1 cellular context compared by ENCODE assay signal in the genomic region with DNA sequence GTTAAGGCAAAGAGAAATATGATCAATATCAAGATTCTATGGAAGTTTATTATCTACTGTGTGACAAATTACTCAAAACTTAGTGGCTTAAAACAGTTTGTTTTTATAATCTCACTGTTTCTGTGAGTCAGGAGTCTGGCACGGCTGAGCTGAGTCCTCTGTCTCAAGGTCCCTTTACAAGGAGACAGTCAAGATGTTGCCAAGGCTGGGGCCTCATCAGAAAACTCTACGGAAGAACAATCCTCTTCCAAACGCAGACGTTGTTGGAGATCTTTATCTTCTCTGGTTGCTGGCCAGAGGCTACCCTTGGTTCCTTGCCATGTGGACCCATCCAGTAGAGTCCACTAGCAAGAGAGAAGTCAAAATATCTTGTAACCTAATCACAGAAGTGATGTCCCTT.
TF ChIP-seq lines count a peak whose summit lies in the region.

No MANE protein-coding gene starts in this region.

TF ChIP-seq in GM23338, 12 proteins besides CTCF, POLR2A, EP300 and RAD21:
- TF ChIP-seq ZNF331 (CRISPR knock-in tag; IDR thresholded peaks at IDR 0.05; ENCODE audit: low read depth), result no peak
- no peak for TF ChIP-seq STAT1 (IDR thresholded peaks at IDR 0.05; ENCODE audit: unreplicated experiment)
- TF ChIP-seq POLR2AphosphoS5 (IDR thresholded peaks at IDR 0.05; ENCODE audit: low read depth), result no peak
- TF ChIP-seq, protein P1, sequence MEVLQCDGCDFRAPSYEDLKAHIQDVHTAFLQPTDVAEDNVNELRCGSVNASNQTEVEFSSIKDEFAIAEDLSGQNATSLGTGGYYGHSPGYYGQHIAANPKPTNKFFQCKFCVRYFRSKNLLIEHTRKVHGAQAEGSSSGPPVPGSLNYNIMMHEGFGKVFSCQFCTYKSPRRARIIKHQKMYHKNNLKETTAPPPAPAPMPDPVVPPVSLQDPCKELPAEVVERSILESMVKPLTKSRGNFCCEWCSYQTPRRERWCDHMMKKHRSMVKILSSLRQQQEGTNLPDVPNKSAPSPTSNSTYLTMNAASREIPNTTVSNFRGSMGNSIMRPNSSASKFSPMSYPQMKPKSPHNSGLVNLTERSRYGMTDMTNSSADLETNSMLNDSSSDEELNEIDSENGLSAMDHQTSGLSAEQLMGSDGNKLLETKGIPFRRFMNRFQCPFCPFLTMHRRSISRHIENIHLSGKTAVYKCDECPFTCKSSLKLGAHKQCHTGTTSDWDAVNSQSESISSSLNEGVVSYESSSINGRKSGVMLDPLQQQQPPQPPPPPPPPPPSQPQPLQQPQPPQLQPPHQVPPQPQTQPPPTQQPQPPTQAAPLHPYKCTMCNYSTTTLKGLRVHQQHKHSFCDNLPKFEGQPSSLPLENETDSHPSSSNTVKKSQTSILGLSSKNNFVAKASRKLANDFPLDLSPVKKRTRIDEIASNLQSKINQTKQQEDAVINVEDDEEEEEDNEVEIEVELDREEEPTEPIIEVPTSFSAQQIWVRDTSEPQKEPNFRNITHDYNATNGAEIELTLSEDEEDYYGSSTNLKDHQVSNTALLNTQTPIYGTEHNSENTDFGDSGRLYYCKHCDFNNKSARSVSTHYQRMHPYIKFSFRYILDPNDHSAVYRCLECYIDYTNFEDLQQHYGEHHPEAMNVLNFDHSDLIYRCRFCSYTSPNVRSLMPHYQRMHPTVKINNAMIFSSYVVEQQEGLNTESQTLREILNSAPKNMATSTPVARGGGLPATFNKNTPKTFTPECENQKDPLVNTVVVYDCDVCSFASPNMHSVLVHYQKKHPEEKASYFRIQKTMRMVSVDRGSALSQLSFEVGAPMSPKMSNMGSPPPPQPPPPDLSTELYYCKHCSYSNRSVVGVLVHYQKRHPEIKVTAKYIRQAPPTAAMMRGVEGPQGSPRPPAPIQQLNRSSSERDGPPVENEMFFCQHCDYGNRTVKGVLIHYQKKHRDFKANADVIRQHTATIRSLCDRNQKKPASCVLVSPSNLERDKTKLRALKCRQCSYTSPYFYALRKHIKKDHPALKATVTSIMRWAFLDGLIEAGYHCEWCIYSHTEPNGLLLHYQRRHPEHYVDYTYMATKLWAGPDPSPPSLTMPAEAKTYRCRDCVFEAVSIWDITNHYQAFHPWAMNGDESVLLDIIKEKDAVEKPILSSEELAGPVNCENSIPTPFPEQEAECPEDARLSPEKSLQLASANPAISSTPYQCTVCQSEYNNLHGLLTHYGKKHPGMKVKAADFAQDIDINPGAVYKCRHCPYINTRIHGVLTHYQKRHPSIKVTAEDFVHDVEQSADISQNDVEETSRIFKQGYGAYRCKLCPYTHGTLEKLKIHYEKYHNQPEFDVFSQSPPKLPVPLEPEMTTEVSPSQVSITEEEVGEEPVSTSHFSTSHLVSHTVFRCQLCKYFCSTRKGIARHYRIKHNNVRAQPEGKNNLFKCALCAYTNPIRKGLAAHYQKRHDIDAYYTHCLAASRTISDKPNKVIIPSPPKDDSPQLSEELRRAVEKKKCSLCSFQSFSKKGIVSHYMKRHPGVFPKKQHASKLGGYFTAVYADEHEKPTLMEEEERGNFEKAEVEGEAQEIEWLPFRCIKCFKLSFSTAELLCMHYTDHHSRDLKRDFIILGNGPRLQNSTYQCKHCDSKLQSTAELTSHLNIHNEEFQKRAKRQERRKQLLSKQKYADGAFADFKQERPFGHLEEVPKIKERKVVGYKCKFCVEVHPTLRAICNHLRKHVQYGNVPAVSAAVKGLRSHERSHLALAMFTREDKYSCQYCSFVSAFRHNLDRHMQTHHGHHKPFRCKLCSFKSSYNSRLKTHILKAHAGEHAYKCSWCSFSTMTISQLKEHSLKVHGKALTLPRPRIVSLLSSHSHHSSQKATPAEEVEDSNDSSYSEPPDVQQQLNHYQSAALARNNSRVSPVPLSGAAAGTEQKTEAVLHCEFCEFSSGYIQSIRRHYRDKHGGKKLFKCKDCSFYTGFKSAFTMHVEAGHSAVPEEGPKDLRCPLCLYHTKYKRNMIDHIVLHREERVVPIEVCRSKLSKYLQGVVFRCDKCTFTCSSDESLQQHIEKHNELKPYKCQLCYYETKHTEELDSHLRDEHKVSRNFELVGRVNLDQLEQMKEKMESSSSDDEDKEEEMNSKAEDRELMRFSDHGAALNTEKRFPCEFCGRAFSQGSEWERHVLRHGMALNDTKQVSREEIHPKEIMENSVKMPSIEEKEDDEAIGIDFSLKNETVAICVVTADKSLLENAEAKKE (CRISPR knock-in tag; IDR thresholded peaks at IDR 0.05), result no peak
- no peak for TF ChIP-seq EZH2phosphoT487 (IDR thresholded peaks at IDR 0.05; ENCODE audit: unreplicated experiment)
- TF ChIP-seq NANOG (IDR thresholded peaks at IDR 0.05; ENCODE audit: borderline replicate concordance), result no peak
- TF ChIP-seq ZNF114 (CRISPR knock-in tag; IDR thresholded peaks at IDR 0.05), result no peak
- no peak for TF ChIP-seq CREB1 (CRISPR knock-in tag; IDR thresholded peaks at IDR 0.05; ENCODE audit: low read depth)
- no peak for TF ChIP-seq JUNB (IDR thresholded peaks at IDR 0.05; ENCODE audit: unreplicated experiment)
- TF ChIP-seq, protein P2, sequence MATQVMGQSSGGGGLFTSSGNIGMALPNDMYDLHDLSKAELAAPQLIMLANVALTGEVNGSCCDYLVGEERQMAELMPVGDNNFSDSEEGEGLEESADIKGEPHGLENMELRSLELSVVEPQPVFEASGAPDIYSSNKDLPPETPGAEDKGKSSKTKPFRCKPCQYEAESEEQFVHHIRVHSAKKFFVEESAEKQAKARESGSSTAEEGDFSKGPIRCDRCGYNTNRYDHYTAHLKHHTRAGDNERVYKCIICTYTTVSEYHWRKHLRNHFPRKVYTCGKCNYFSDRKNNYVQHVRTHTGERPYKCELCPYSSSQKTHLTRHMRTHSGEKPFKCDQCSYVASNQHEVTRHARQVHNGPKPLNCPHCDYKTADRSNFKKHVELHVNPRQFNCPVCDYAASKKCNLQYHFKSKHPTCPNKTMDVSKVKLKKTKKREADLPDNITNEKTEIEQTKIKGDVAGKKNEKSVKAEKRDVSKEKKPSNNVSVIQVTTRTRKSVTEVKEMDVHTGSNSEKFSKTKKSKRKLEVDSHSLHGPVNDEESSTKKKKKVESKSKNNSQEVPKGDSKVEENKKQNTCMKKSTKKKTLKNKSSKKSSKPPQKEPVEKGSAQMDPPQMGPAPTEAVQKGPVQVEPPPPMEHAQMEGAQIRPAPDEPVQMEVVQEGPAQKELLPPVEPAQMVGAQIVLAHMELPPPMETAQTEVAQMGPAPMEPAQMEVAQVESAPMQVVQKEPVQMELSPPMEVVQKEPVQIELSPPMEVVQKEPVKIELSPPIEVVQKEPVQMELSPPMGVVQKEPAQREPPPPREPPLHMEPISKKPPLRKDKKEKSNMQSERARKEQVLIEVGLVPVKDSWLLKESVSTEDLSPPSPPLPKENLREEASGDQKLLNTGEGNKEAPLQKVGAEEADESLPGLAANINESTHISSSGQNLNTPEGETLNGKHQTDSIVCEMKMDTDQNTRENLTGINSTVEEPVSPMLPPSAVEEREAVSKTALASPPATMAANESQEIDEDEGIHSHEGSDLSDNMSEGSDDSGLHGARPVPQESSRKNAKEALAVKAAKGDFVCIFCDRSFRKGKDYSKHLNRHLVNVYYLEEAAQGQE (IDR thresholded peaks at IDR 0.05; ENCODE audit: unreplicated experiment), result no peak
- no peak for TF ChIP-seq EZH2 (IDR thresholded peaks at IDR 0.05; ENCODE audit: low read depth, unreplicated experiment)
- TF ChIP-seq, protein P3, sequence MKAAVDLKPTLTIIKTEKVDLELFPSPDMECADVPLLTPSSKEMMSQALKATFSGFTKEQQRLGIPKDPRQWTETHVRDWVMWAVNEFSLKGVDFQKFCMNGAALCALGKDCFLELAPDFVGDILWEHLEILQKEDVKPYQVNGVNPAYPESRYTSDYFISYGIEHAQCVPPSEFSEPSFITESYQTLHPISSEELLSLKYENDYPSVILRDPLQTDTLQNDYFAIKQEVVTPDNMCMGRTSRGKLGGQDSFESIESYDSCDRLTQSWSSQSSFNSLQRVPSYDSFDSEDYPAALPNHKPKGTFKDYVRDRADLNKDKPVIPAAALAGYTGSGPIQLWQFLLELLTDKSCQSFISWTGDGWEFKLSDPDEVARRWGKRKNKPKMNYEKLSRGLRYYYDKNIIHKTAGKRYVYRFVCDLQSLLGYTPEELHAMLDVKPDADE (IDR thresholded peaks at IDR 0.05), result no peak
